7 cellular contexts compared by ENCODE assay signal in the genomic region with DNA sequence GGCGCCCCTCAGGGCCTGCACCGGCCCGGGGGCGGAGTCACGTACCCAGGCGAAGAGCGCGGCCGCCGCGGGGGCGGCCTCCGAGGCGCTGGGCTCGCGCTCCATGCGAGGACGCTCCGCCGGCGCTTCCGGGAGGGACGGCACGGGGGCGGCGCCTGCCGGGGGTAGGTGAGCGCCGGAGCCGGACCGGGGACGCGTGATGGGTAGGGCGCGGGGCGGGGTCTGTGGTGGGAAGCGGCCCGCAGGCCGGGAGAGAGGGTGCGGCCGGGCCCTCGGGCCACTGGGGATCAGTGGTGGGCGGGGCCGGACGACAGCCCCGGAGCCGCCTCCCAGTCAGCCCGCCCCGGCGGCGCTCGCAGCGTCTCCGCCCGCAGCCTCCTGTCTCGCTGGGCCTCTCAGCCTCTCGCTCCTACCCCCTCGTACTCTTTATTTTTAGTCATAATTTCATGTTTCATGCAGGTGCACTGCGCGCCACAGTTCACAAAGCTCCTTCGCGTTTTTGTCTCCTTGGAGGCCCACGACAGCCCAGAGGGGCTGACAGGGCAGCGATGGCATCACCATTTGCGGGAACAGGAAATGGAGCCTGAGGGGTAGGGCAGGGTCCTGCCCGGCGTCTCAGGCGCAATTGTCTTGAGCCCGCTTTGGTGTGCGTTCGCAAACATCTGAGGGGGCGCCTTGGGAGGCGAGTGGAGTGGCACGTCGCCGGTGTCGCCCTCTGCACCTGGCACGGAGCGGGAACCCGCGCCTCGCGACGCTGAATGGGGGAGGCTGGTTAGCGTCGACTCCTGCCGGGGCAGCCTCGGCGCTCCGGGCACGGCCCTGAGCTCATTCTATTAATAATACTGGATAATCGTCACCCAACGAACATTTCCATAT. TPM values are rescaled to one million over a fixed set of nuclear protein-coding genes. Genes with fewer than 3 reads are reported as not detected.
DNase-seq lines count a peak whose midpoint lies in the region; ATAC-seq, FAIRE-seq and TF ChIP-seq lines count a peak whose summit lies in the region.

A gene (minus strand): TSS at position 142 of the 876 bp plus-strand sequence. CDS start 37 bp downstream, at position 105.

- DNase-seq in GM18507 (ENCODE audit: extremely low spot score, insufficient read length, low read depth) (peak; percentile 90), NCI-H1930 (lab: John Stamatoyannopoulos, UW) (peak; percentile 94 to 98), anterior cingulate cortex (lab: John Stamatoyannopoulos, UW) (peak; percentile 22 to 88 (median 78)), hepatocyte (ENCODE audit: low spot score) (peak; percentile 97), retina (peak; percentile 94)

- H2AFZ ChIP-seq in hepatocyte = peak within 1 kb of the TSS; percentile 100

- WGBS in hepatocyte (ENCODE audit: low lambda C conversion rate, missing lambda C conversion rate) = under 1% methylated on average over 75 of the region's 93 CpGs

- H3K27ac ChIP-seq in hepatocyte = peak within 1 kb of the TSS; percentile 84

- FAIRE-seq in GM18507 (lab: Jason Lieb, UNC) = peak; percentile 77

- no peaks in the 10 kb centered on the region for H3K27me3 ChIP-seq in hepatocyte

- H3K9me3 ChIP-seq in hepatocyte (ENCODE audit: low read depth) = no peaks in the 10 kb centered on the region

- intact Hi-C loops in T-helper 2 cell treated with Interferon-gamma antibody and Interleukin-4, amounts not matched to agents 100 ng/mL and 5 ng/mL, for 36 hours (cut with micrococcal nuclease) = loop anchor here (1.0 to 5.0 kb wide), 8 partner anchors 16 to 1274 kb away; a partner anchor contains a TSS

- H3K4me1 ChIP-seq in hepatocyte (ENCODE audit: insufficient read depth) = no peaks in the 10 kb centered on the region

- TF ChIP-seq CTCF in hepatocyte (IDR thresholded peaks at IDR 0.05; ENCODE audit: poor library complexity) = no peak

- peak within 1 kb of the TSS; percentile 81 for H3K4me3 ChIP-seq in hepatocyte

- peak within 1 kb of the TSS; percentile 91 for H3K4me2 ChIP-seq in hepatocyte

- H4K20me1 ChIP-seq in hepatocyte (ENCODE audit: insufficient read depth, poor library complexity, severe bottlenecking) = no peaks in the 10 kb centered on the region

- no peaks in the 10 kb centered on the region for H3K36me3 ChIP-seq in hepatocyte (replicated peaks; ENCODE audit: insufficient read depth, low read depth)

- H3K9me2 ChIP-seq in hepatocyte (replicated peaks; ENCODE audit: insufficient read depth) = no peaks in the 10 kb centered on the region

- ATAC-seq in HG02973 (IDR thresholded peaks at IDR 0.05; ENCODE audit: unreplicated experiment) = peak; percentile 89

- H3K79me2 ChIP-seq in hepatocyte = peaks cover 7% of the 10 kb centered on the region

RNA-seq across cellular contexts. Expression of the gene that starts here (rescaled TPM):
- 31.6 and 32.6 TPM in 2 replicates for total RNA-seq in T-helper 2 cell treated with Interferon-gamma antibody and Interleukin-4, amounts not matched to agents 100 ng/mL and 5 ng/mL, for 36 hours
- 24.8 and 28.7 TPM in 2 replicates for total RNA-seq in hepatocyte
- 21.7 and 26.0 TPM in 2 replicates for polyA plus RNA-seq in hepatocyte

Comparison
In these comparisons a context has a peak if more than half of its experiments do, and no peak if none do; other contexts are left out.
1. Peak in every context shown above with its lines: DNase-seq, ATAC-seq, H3K4me3 ChIP-seq and H3K27ac ChIP-seq.